Comparison of ENCODE assay signal across 21 cellular contexts in genomic region chr20:24639167-24639548, GRCh38.
DNase-seq lines count a peak whose midpoint lies in the region; ATAC-seq and TF ChIP-seq lines count a peak whose summit lies in the region.
"Had no signal": no experiment of that assay in that cellular context is flagged by ENCODE, and none has a peak within 500 bp of the region (broad histone marks: within the 10 kb centered on the region; RNA-seq: fewer than 3 reads in every experiment).

No MANE protein-coding gene starts in this region.

- H3K27ac Mint-ChIP-seq in GM23338: peak overlapping the region; percentile 74; the same call in 1 of the 2 replicates
- H3K27ac Mint-ChIP-seq: B cell; CD4-positive, CD25-positive, alpha-beta regulatory T cell; CD8-positive, alpha-beta T cell had no signal

- no peak overlapping the region for H3K4me3 Mint-ChIP-seq in GM23338
- H3K4me3 Mint-ChIP-seq: B cell; CD4-positive, CD25-positive, alpha-beta regulatory T cell; CD8-positive, alpha-beta T cell had no signal

- 0 out of 2 replicates have a peak overlapping the region, but pooled peaks have one; percentile 44 for H2AK5ac ChIP-seq in IMR-90 (ENCODE audit: low read depth, low read length)

- peaks cover 20% of the 10 kb centered on the region for H3K4me1 ChIP-seq in GM23338 (ENCODE audit: insufficient read depth)
- peaks cover 7% of the 10 kb centered on the region for H3K4me1 ChIP-seq in IMR-90 (ENCODE audit: control insufficient read depth, insufficient read depth, low read length)

- intact Hi-C loops in IMR-90 (cut with micrococcal nuclease): no loop called here

- no peak for TF ChIP-seq RAD21 in IMR-90 (IDR thresholded peaks at IDR 0.05; ENCODE audit: low read length)

- no peak overlapping the region for H3K9ac ChIP-seq in IMR-90 (ENCODE audit: low read depth, low read length)
- H3K9ac ChIP-seq: BLaER1 had no signal

- H2BK15ac ChIP-seq in IMR-90 (ENCODE audit: low read depth, low read length): no peak overlapping the region

- WGBS in IMR-90 (ENCODE audit: extremely low coverage in 2 of 2, insufficient read length in 1 of 2), 2 experiments: 39% methylated on average over 4 of the region's 7 CpGs; no CpG with 5 or more reads in 1 of the 2 experiments

- peaks cover 7% of the 10 kb centered on the region for H3K9me2 ChIP-seq in GM23338 (ENCODE audit: insufficient read depth)

- DNase-seq in GM23338 (ENCODE audit: low spot score): no peak
- no peak for DNase-seq in IMR-90
- peak; percentile 33 for DNase-seq in coronary artery (ENCODE audit: low spot score)
- peak; percentile 28 for DNase-seq in mesenteric fat pad (ENCODE audit: low spot score)
- no peak for DNase-seq in HK-2 (ENCODE audit: unreplicated experiment)
- no peak for DNase-seq in activated CD4-positive, alpha-beta T cell treated with anti-CD3 and anti-CD28 coated beads, Interleukin-2, amount 50 U/mL, for 48 hours
- DNase-seq in NCI-H2029 (lab: John Stamatoyannopoulos, UW): no peak
- DNase-seq in activated naive CD4-positive, alpha-beta T cell (lab: John Stamatoyannopoulos, UW): no peak
- DNase-seq: CD4-positive, CD25-positive, alpha-beta regulatory T cell; DMS 273 treated with DMSO at 0.1 percent for 48 hours; DMS79; EL; GDM1; GOT3; H7 had no signal

- H3K4me1 Mint-ChIP-seq in GM23338: peaks cover 33% of the 10 kb centered on the region
- H3K4me1 Mint-ChIP-seq: B cell; CD4-positive, CD25-positive, alpha-beta regulatory T cell had no signal

- H3K27me3 ChIP-seq in GM23338 (ENCODE audit: insufficient read depth) (no peaks in the 10 kb centered on the region), IMR-90 (ENCODE audit: control insufficient read depth, insufficient read depth, low read length) (peaks cover 21% of the 10 kb centered on the region)
- H3K27me3 ChIP-seq: BLaER1 had no signal

- H3K27ac ChIP-seq in GM23338 (ENCODE audit: low read depth): no peak overlapping the region
- H3K27ac ChIP-seq in IMR-90 (ENCODE audit: insufficient read depth, low read length): no peak overlapping the region
- no peak overlapping the region for H3K27ac ChIP-seq in coronary artery
- H3K27ac ChIP-seq: BLaER1, C4-2B had no signal

- no peak overlapping the region for H3K23ac ChIP-seq in IMR-90 (ENCODE audit: low read depth, low read length)

- in situ Hi-C loops in IMR-90 (cut with MboI; ENCODE audit: low sequenced_read_pairs): loop anchor here (25.0 kb wide), 1 partner anchor 748 kb away; the partner anchor contains the start of gene ABHD12

- no peak overlapping the region for H3K4ac ChIP-seq in IMR-90 (ENCODE audit: low read depth, low read length)

- dilution Hi-C loops in IMR-90 (cut with HindIII; ENCODE audit: low sequenced_read_pairs, unreplicated experiment): no loop called here

- H2BK20ac ChIP-seq in IMR-90 (ENCODE audit: low read depth, low read length): no peak overlapping the region

- TF ChIP-seq CTCF in GM23338 (conservative IDR thresholded peaks at IDR 0.05; ENCODE audit: low read depth in 2 of 2): no peak
- no peak for TF ChIP-seq CTCF in IMR-90 (conservative IDR thresholded peaks at IDR 0.05; ENCODE audit: low read depth, low read length)
- no peak for TF ChIP-seq CTCF in coronary artery (IDR thresholded peaks at IDR 0.05)

- no peaks in the 10 kb centered on the region; the same call in 1 of the 2 replicates for H3K9me3 ChIP-seq in IMR-90 (ENCODE audit: control insufficient read depth, insufficient read depth, low read length)

- peaks cover 4% of the 10 kb centered on the region; the same call in 1 of the 3 replicates for H3K9me3 Mint-ChIP-seq in GM23338
- H3K9me3 Mint-ChIP-seq: CD8-positive, alpha-beta T cell had no signal

- H4K91ac ChIP-seq in IMR-90 (ENCODE audit: insufficient read depth, low read depth, low read length): no peak overlapping the region

- no peaks in the 10 kb centered on the region for H3K79me2 ChIP-seq in GM23338 (replicated peaks; ENCODE audit: insufficient read depth)

- H2AK9ac ChIP-seq in IMR-90 (replicated peaks; ENCODE audit: low read depth, low read length, poor library complexity): no peak overlapping the region

- H2BK120ac ChIP-seq in IMR-90 (ENCODE audit: low read depth, low read length): no peak overlapping the region

- H4K8ac ChIP-seq in IMR-90 (ENCODE audit: low read depth in 2 of 2, low read length in 2 of 2): no peak overlapping the region

- CTCF ChIA-PET in IMR-90 (lab: Yijun Ruan, JAX): no interaction called here

- H2AFZ ChIP-seq in GM23338 (no peak overlapping the region), IMR-90 (replicated peaks; ENCODE audit: low read length, poor library complexity) (no peak overlapping the region)

- H3K4me2 ChIP-seq in GM23338 (no peak overlapping the region), IMR-90 (ENCODE audit: low read depth, low read length) (no peak overlapping the region)
- H3K4me2 ChIP-seq: BLaER1 had no signal

- no peaks in the 10 kb centered on the region for H3F3A ChIP-seq in GM23338 (replicated peaks; ENCODE audit: low read depth)

- H3K18ac ChIP-seq in IMR-90 (ENCODE audit: low read depth, low read length): no peak overlapping the region

- no peaks in the 10 kb centered on the region for H3K79me1 ChIP-seq in IMR-90 (ENCODE audit: low read depth in 1 of 2, low read length in 2 of 2)

- ATAC-seq in GM23338 (no peak), IMR-90 (ENCODE audit: low read depth) (no peak)
- ATAC-seq: CD8-positive, alpha-beta T cell; GM12878; HCT116 had no signal

- no peak overlapping the region for H2BK5ac ChIP-seq in IMR-90 (ENCODE audit: low read depth, low read length, poor library complexity, severe bottlenecking)

- POLR2A ChIA-PET in IMR-90 (lab: Charles Lee; ENCODE audit: unreplicated experiment): no interaction called here

- no peaks in the 10 kb centered on the region for H4K20me1 ChIP-seq in GM23338 (replicated peaks; ENCODE audit: insufficient read depth)
- no peaks in the 10 kb centered on the region for H4K20me1 ChIP-seq in IMR-90 (ENCODE audit: insufficient read depth, low read length)
- H4K20me1 ChIP-seq: BLaER1 had no signal

- no peak for TF ChIP-seq POLR2A in IMR-90 (IDR thresholded peaks at IDR 0.05; ENCODE audit: low read depth, low read length)

- no peak overlapping the region for H3K14ac ChIP-seq in IMR-90 (replicated peaks; ENCODE audit: low read depth, low read length)

- H3K27me3 Mint-ChIP-seq in GM23338 (ENCODE audit: insufficient read depth, low read depth, poor library complexity): peaks cover 11% of the 10 kb centered on the region
- H3K27me3 Mint-ChIP-seq: B cell; CD4-positive, CD25-positive, alpha-beta regulatory T cell had no signal

- H3K36me3 ChIP-seq in GM23338 (ENCODE audit: insufficient read depth) (no peaks in the 10 kb centered on the region), IMR-90 (ENCODE audit: control insufficient read depth, insufficient read depth, low read length) (no peaks in the 10 kb centered on the region)
- H3K36me3 ChIP-seq: BLaER1 had no signal

- no peaks in the 10 kb centered on the region for H3K9me1 ChIP-seq in IMR-90 (ENCODE audit: insufficient read depth, low read length)

- H3K4me3 ChIP-seq in GM23338 (no peak overlapping the region), IMR-90 (ENCODE audit: insufficient read depth, low read depth, low read length) (no peak overlapping the region), coronary artery (no peak overlapping the region)
- H3K4me3 ChIP-seq: BLaER1, GM12878 had no signal

- H3K56ac ChIP-seq in IMR-90 (ENCODE audit: extremely low read depth, insufficient read depth, low read length): no peak overlapping the region

- no TSS peak for BruUV-seq in IMR-90 (replicated peaks; lab: Mats Ljungman, UMichigan)

- H4K5ac ChIP-seq in IMR-90 (ENCODE audit: low read depth, low read length): no peak overlapping the region

- H3K36me3 Mint-ChIP-seq in GM23338 (ENCODE audit: low read depth): peaks cover 6% of the 10 kb centered on the region; the same call in 1 of the 3 replicates
- H3K36me3 Mint-ChIP-seq: CD4-positive, CD25-positive, alpha-beta regulatory T cell; CD8-positive, alpha-beta T cell had no signal

TF ChIP-seq in GM23338, 12 proteins besides CTCF, POLR2A, EP300 and RAD21 (continues in another document):
- no peak for TF ChIP-seq STAT1 (IDR thresholded peaks at IDR 0.05; ENCODE audit: unreplicated experiment)
- TF ChIP-seq EZH2 (IDR thresholded peaks at IDR 0.05; ENCODE audit: low read depth, unreplicated experiment): no peak
- TF ChIP-seq, protein P1, sequence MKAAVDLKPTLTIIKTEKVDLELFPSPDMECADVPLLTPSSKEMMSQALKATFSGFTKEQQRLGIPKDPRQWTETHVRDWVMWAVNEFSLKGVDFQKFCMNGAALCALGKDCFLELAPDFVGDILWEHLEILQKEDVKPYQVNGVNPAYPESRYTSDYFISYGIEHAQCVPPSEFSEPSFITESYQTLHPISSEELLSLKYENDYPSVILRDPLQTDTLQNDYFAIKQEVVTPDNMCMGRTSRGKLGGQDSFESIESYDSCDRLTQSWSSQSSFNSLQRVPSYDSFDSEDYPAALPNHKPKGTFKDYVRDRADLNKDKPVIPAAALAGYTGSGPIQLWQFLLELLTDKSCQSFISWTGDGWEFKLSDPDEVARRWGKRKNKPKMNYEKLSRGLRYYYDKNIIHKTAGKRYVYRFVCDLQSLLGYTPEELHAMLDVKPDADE (IDR thresholded peaks at IDR 0.05): no peak
- TF ChIP-seq CREB1 (CRISPR knock-in tag; IDR thresholded peaks at IDR 0.05; ENCODE audit: low read depth): no peak

TF ChIP-seq in IMR-90, 13 proteins besides CTCF, POLR2A, EP300 and RAD21:
- TF ChIP-seq BHLHE40 (IDR thresholded peaks at IDR 0.05; ENCODE audit: low read depth, low read length) (no peak), USF2 (IDR thresholded peaks at IDR 0.05; ENCODE audit: low read depth, low read length) (no peak), MAZ (IDR thresholded peaks at IDR 0.05; ENCODE audit: borderline replicate concordance, low read depth, low read length) (no peak), MAFK (IDR thresholded peaks at IDR 0.05; ENCODE audit: low read depth, low read length) (no peak), FOS (IDR thresholded peaks at IDR 0.05; ENCODE audit: low read depth, low read length) (no peak), SMC3 (IDR thresholded peaks at IDR 0.05; ENCODE audit: low read depth, low read length) (no peak)

Comparison
In these comparisons a context has a peak if more than half of its experiments do, and no peak if none do; other contexts are left out.
1. DNase-seq: peak in coronary artery (single experiment) and mesenteric fat pad (single experiment); none in GM23338 (single experiment), IMR-90 (single experiment), HK-2 (single experiment), activated CD4-positive, alpha-beta T cell treated with anti-CD3 and anti-CD28 coated beads, Interleukin-2, amount 50 U/mL, for 48 hours (0 of 2), NCI-H2029 (single experiment) and activated naive CD4-positive, alpha-beta T cell (0 of 4).